8 cellular contexts compared by ENCODE assay signal in the genomic region with DNA sequence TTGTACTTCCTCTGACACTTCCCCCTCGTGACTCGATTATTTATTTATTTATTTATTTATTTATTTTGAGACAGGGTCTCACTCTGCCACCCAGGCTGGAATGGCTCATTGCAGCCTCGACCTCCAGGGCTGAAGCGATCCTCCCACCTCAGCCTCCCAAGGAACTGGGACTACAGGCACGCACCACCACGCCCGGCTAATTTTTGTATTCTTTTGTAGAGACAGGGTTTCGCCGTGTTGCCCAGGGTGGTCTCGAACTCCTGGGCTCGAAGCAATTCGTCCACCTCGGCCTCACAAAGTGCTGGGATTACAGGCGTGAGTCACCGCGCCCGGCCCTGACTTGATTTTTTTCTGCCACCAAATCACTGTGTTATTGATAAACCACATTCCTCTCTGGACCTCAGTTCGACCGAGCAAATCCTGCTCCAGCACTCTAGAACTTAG. TPM values are rescaled to one million over a fixed set of nuclear protein-coding genes. Genes with fewer than 3 reads are reported as not detected.
DNase-seq lines count a peak whose midpoint lies in the region; ATAC-seq, FAIRE-seq and TF ChIP-seq lines count a peak whose summit lies in the region.

No MANE protein-coding gene starts in this region.

- TF ChIP-seq CTCF in dorsolateral prefrontal cortex (IDR thresholded peaks at IDR 0.05 in 54 of 56, conservative IDR thresholded peaks at IDR 0.05 in 2 of 56; ENCODE audit: low read depth in 1 of 56, partially characterized antibody in 56 of 56): no peak
- TF ChIP-seq CTCF in neural crest cell (conservative IDR thresholded peaks at IDR 0.05): no peak

- ATAC-seq in CD4-positive, CD25-positive, alpha-beta regulatory T cell (ENCODE audit: low read depth in 2 of 2): no peak
- ATAC-seq in HG02610 (IDR thresholded peaks at IDR 0.05; ENCODE audit: unreplicated experiment): no peak
- ATAC-seq in HG02642 (IDR thresholded peaks at IDR 0.05; ENCODE audit: poor library complexity, unreplicated experiment): no peak

- H3K4me3 Mint-ChIP-seq in CD4-positive, CD25-positive, alpha-beta regulatory T cell: peak overlapping the region; percentile 93 to 100 (median 99)
- peak overlapping the region; percentile 100 for H3K4me3 Mint-ChIP-seq in neural crest cell

- peaks cover 23% of the 10 kb centered on the region for H3K36me3 ChIP-seq in CD4-positive, CD25-positive, alpha-beta regulatory T cell (ENCODE audit: control insufficient read depth, insufficient read depth, low read length)

- H3K4me1 Mint-ChIP-seq in CD4-positive, CD25-positive, alpha-beta regulatory T cell: peaks cover 4 to 55% (median 24%) of the 10 kb centered on the region in 4 donors
- H3K4me1 Mint-ChIP-seq in neural crest cell: peaks cover 67% of the 10 kb centered on the region

- no peaks in the 10 kb centered on the region for H3K9me3 Mint-ChIP-seq in CD4-positive, CD25-positive, alpha-beta regulatory T cell
- no peaks in the 10 kb centered on the region for H3K9me3 Mint-ChIP-seq in neural crest cell

- FAIRE-seq in GM19239 (lab: Jason Lieb, UNC): no peak

- H3K27me3 ChIP-seq in CD4-positive, CD25-positive, alpha-beta regulatory T cell (ENCODE audit: control insufficient read depth, insufficient read depth, low read length): peaks cover 11% of the 10 kb centered on the region
- peaks cover 0 to 24% (median 13%) of the 10 kb centered on the region in 45 donors for H3K27me3 ChIP-seq in dorsolateral prefrontal cortex

- H3K27me3 Mint-ChIP-seq in CD4-positive, CD25-positive, alpha-beta regulatory T cell: peaks cover 38% of the 10 kb centered on the region
- peaks cover 8% of the 10 kb centered on the region for H3K27me3 Mint-ChIP-seq in neural crest cell (ENCODE audit: low read depth)

- H3K27ac ChIP-seq in CD4-positive, CD25-positive, alpha-beta regulatory T cell (ENCODE audit: insufficient read depth, low read length, poor library complexity, severe bottlenecking): peak overlapping the region; percentile 90
- H3K27ac ChIP-seq in dorsolateral prefrontal cortex: peak overlapping the region in 58 of 59 donors; percentile 30 to 97 (median 86)

- DNase-seq in CD4-positive, CD25-positive, alpha-beta regulatory T cell: no peak
- no peak for DNase-seq in Jurkat, Clone E6-1 (ENCODE audit: low read depth, low spot score)
- DNase-seq in dorsolateral prefrontal cortex: no peak
- DNase-seq in neural crest cell (ENCODE audit: low read depth, low spot score): peak; percentile 18
- DNase-seq in NCI-H524 (lab: John Stamatoyannopoulos, UW): no peak
- DNase-seq in GM19239 (ENCODE audit: insufficient read length, low spot score): no peak

- peaks cover 36% of the 10 kb centered on the region for H3K4me1 ChIP-seq in CD4-positive, CD25-positive, alpha-beta regulatory T cell (ENCODE audit: control insufficient read depth, insufficient read depth, low read length, poor library complexity, severe bottlenecking)

- peak overlapping the region; percentile 85 for H3K4me3 ChIP-seq in CD4-positive, CD25-positive, alpha-beta regulatory T cell (ENCODE audit: low read depth, low read length)
- peak overlapping the region; percentile 99 for H3K4me3 ChIP-seq in Jurkat, Clone E6-1 (ENCODE audit: low read length)
- peak overlapping the region; percentile 60 to 99 (median 91) for H3K4me3 ChIP-seq in dorsolateral prefrontal cortex

- no peaks in the 10 kb centered on the region for H3K9me3 ChIP-seq in CD4-positive, CD25-positive, alpha-beta regulatory T cell (ENCODE audit: control insufficient read depth in 2 of 2, low read length in 2 of 2)

- intact Hi-C loops in dorsolateral prefrontal cortex (cut with DNase I): loop anchor here (5.0 kb wide), 1 partner anchor 72 kb away; a partner anchor contains a TSS

- peak overlapping the region; percentile 94 to 99 (median 99) for H3K27ac Mint-ChIP-seq in CD4-positive, CD25-positive, alpha-beta regulatory T cell
- peak overlapping the region; percentile 98 for H3K27ac Mint-ChIP-seq in neural crest cell (ENCODE audit: unreplicated experiment)

- peaks cover 35% of the 10 kb centered on the region for H3K36me3 Mint-ChIP-seq in CD4-positive, CD25-positive, alpha-beta regulatory T cell
- peaks cover 26% of the 10 kb centered on the region for H3K36me3 Mint-ChIP-seq in neural crest cell (ENCODE audit: low read depth)

RNA-seq across cellular contexts. Expression of a gene that starts 0.8 kb away (rescaled TPM):
- total RNA-seq in CD4-positive, CD25-positive, alpha-beta regulatory T cell: 2,050 TPM
- 1,000 to 10,000 TPM; 4,206 to 5,707 (median 4,669) TPM for polyA plus RNA-seq in CD4-positive, CD25-positive, alpha-beta regulatory T cell
- 1,510 TPM for polyA plus RNA-seq in Jurkat, Clone E6-1 (2012; ENCODE audit: insufficient read depth, insufficient read length)
- 100 to 1,000 TPM; 343 to 754 (median 490) TPM for total RNA-seq in dorsolateral prefrontal cortex
- total RNA-seq in neural crest cell: 1,750 and 1,862 TPM in 2 replicates

RNA-seq across cellular contexts. Expression of a gene that starts 1.3 kb away (rescaled TPM):
- total RNA-seq in CD4-positive, CD25-positive, alpha-beta regulatory T cell: 4.0 TPM
- polyA plus RNA-seq in CD4-positive, CD25-positive, alpha-beta regulatory T cell: 10 to 100 TPM in 1 of 4 donors, 1 to 10 TPM in 3; 6.6 to 11.5 (median 6.9) TPM
- polyA plus RNA-seq in Jurkat, Clone E6-1 (2012; ENCODE audit: insufficient read depth, insufficient read length): not detected
- total RNA-seq in dorsolateral prefrontal cortex (10 to 100 TPM; 12.0 to 55.8 (median 25.0) TPM), neural crest cell (83.5 and 87.4 TPM in 2 replicates)

RNA-seq across cellular contexts. Expression of a gene that starts 7.0 kb away (rescaled TPM):
- 1.3 TPM for total RNA-seq in CD4-positive, CD25-positive, alpha-beta regulatory T cell
- polyA plus RNA-seq in CD4-positive, CD25-positive, alpha-beta regulatory T cell: not detected
- polyA plus RNA-seq in Jurkat, Clone E6-1 (2012; ENCODE audit: insufficient read depth, insufficient read length): 2.3 TPM
- total RNA-seq in dorsolateral prefrontal cortex (10 to 100 TPM in 16 of 120 experiments, 1 to 10 TPM in 104; 2.0 to 22.8 (median 6.6) TPM), neural crest cell (6.1 and 6.3 TPM in 2 replicates)

RNA-seq across cellular contexts. Expression of a gene that starts 7.3 kb away (rescaled TPM):
- total RNA-seq in CD4-positive, CD25-positive, alpha-beta regulatory T cell: 5.3 TPM
- polyA plus RNA-seq in CD4-positive, CD25-positive, alpha-beta regulatory T cell: under 1 TPM in 3 of 4 donors, not detected in 1; 0.37 to 0.67 (median 0.63) TPM
- polyA plus RNA-seq in Jurkat, Clone E6-1 (2012; ENCODE audit: insufficient read depth, insufficient read length): 1.5 TPM
- 10 to 100 TPM in 2 of 120 experiments, 1 to 10 TPM in 118; 2.1 to 11.7 (median 5.2) TPM for total RNA-seq in dorsolateral prefrontal cortex
- total RNA-seq in neural crest cell: 11.7 and 12.5 TPM in 2 replicates

RNA-seq across cellular contexts. Expression of a gene that starts 9.6 kb away (rescaled TPM):
- 7.5 TPM for total RNA-seq in CD4-positive, CD25-positive, alpha-beta regulatory T cell
- 1 to 10 TPM; 1.8 to 2.6 (median 2.0) TPM for polyA plus RNA-seq in CD4-positive, CD25-positive, alpha-beta regulatory T cell
- 1.00 TPM for polyA plus RNA-seq in Jurkat, Clone E6-1 (2012; ENCODE audit: insufficient read depth, insufficient read length)
- total RNA-seq in dorsolateral prefrontal cortex (1 to 10 TPM in 118 of 120 experiments, under 1 TPM in 2; 0.96 to 5.8 (median 2.4) TPM), neural crest cell (6.2 and 6.3 TPM in 2 replicates)
